1 cellular context compared by ENCODE assay signal in genomic region chrX:135327299-135327698, GRCh38.
TF ChIP-seq lines count a peak whose summit lies in the region.

No MANE protein-coding gene starts in this region.

TF ChIP-seq in endothelial cell of umbilical vein, 7 proteins besides CTCF, POLR2A, EP300 and RAD21:
- peak; percentile 3 for TF ChIP-seq JUN (IDR thresholded peaks at IDR 0.05; ENCODE audit: borderline replicate concordance, insufficient read depth, insufficient read length, low read depth)
- no peak for TF ChIP-seq MAX (IDR thresholded peaks at IDR 0.05; ENCODE audit: insufficient read depth, insufficient read length)
- TF ChIP-seq GATA2 (IDR thresholded peaks at IDR 0.05; ENCODE audit: insufficient read depth, insufficient read length, low read depth, low read length): no peak
- peak; percentile 56 for TF ChIP-seq FOS (IDR thresholded peaks at IDR 0.05; ENCODE audit: borderline replicate concordance, insufficient read depth, low read length)
